20 cellular contexts compared by ENCODE assay signal in the genomic region with DNA sequence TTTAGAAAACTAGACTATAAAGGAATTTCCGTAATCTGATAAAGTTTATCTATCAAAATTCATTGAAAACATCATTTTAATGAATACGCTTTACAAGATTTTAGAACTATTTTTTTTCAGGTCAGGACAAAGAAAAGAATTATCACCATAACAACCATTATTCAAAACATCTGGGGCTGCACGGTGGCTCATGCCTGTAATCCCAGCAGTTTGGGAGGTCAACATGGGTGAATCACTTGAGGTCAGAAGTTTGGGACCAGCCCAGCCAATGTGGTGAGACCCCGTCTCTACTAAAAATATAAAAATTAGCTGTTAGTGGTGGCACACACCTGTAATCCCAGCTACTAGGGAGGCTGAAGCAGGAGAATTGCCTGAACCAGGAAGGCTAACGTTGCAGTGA.
"Had no signal": no experiment of that assay in that cellular context is flagged by ENCODE, and none has a peak within 500 bp of the region (broad histone marks: within the 10 kb centered on the region; RNA-seq: fewer than 3 reads in every experiment).

No MANE protein-coding gene starts in this region.

- H3K4me3 ChIP-seq: MG63 had no signal

- H3K27ac ChIP-seq: HL-60, RWPE1 had no signal

- H3K27ac Mint-ChIP-seq: T-cell had no signal

- H3K36me3 Mint-ChIP-seq: T-cell had no signal

- H3K9me3 ChIP-seq: MG63, SK-N-SH had no signal

- DNase-seq: KBM-7, MG63, NCI-H1092, NCI-H1436, NCI-H187, NCI-H2029, NCI-H2081 treated with DMSO at 0.1 percent for 48 hours, NCI-H2171, NCI-H226, NCI-H446, NCI-H510A, NCI-H524 treated with DMSO at 0.1 percent for 48 hours, NCI-H69, NCI-H774, SHP77, SK-N-SH, SW 1271, T-cell had no signal

- H3K27me3 Mint-ChIP-seq: T-cell had no signal

- H3K27me3 ChIP-seq: MG63 had no signal

- H3K4me2 ChIP-seq: SK-N-SH had no signal

- H3K4me3 Mint-ChIP-seq: T-cell had no signal

- H3K36me3 ChIP-seq: MG63 had no signal

- H3K9ac ChIP-seq: SK-N-SH had no signal

- H3K4me1 Mint-ChIP-seq: T-cell had no signal
